8 cellular contexts compared by ENCODE assay signal in the genomic region with DNA sequence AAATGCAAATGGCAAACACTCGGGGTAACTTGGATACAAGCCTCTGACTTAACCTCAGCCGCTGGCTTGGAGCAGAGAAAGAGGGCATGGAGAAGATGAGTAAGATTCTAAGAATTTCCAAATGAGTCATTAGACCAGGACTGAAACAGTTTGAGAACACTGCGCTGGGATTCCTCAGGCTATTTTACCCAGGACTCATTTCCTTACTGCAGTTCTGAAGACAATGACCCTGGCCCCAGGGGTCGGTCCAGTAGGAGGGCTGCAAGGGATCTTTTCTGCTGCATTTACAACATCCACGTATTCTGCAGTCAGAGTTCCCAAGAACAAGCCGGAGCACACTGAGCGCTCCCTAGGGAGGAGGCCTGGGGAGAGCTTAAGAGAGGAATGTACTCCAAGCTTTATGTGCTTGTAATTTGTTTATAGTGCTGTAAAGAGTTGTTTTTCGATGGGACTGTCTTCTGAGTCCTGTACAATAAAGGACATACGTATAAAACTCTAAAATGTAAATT. TPM values are rescaled to one million over a fixed set of nuclear protein-coding genes. Genes with fewer than 3 reads are reported as not detected.
A peak's percentile ranks its signal among the peaks of the same experiment; 100 is the strongest.
DNase-seq lines count a peak whose midpoint lies in the region; ATAC-seq and TF ChIP-seq lines count a peak whose summit lies in the region.

No MANE protein-coding gene starts in this region.

- no peaks in the 10 kb centered on the region for H3K9me3 ChIP-seq in esophagus muscularis mucosa
- no peaks in the 10 kb centered on the region for H3K9me3 ChIP-seq in neural cell (ENCODE audit: low read length)

- peaks cover 35 to 47% (median 41%) of the 10 kb centered on the region in 4 donors for H3K4me1 ChIP-seq in esophagus muscularis mucosa

- no peaks in the 10 kb centered on the region for H3K79me2 ChIP-seq in neural cell (replicated peaks; ENCODE audit: insufficient read depth, low read length)

- no peak for ATAC-seq in stimulated activated memory B cell treated with anti-CD40 and anti-IgM and Interleukin-4, amounts not matched to agents 10 μg/mL and 1 μg/mL and 100 μg/mL, for 72 hours

- H3K27me3 ChIP-seq in esophagus muscularis mucosa (no peaks in the 10 kb centered on the region), neural cell (ENCODE audit: insufficient read depth, low read depth, low read length) (no peaks in the 10 kb centered on the region)

- H3F3A ChIP-seq in neural cell (ENCODE audit: insufficient read depth, low read length, poor library complexity, severe bottlenecking): no peaks in the 10 kb centered on the region

- intact Hi-C loops in esophagus muscularis mucosa (cut with DNase I): no loop called here
- intact Hi-C loops in activated CD4-positive, alpha-beta T cell treated with anti-CD3 and anti-CD28 coated beads, Interleukin-2, amount 10 ng/mL, durations not matched to agents 24 days and 14 days (cut with micrococcal nuclease): no loop called here

- no peak overlapping the region for H3K9ac ChIP-seq in neural cell (ENCODE audit: low read length)

- no peaks in the 10 kb centered on the region for H4K20me1 ChIP-seq in neural cell (ENCODE audit: insufficient read depth)

- TF ChIP-seq POLR2A in esophagus muscularis mucosa (IDR thresholded peaks at IDR 0.05; ENCODE audit: low read depth): no peak

- TF ChIP-seq RAD21 in neural cell (conservative IDR thresholded peaks at IDR 0.05): no peak

- no peak overlapping the region for H3K4me2 ChIP-seq in neural cell (ENCODE audit: low read length)

- TF ChIP-seq EP300 in esophagus muscularis mucosa (IDR thresholded peaks at IDR 0.05): no peak
- no peak for TF ChIP-seq EP300 in neural cell (conservative IDR thresholded peaks at IDR 0.05; ENCODE audit: poor library complexity, severe bottlenecking)

- H3K4me1 Mint-ChIP-seq in activated CD4-positive, alpha-beta T cell treated with anti-CD3 and anti-CD28 coated beads, Interleukin-2, amount 10 ng/mL, durations not matched to agents 24 days and 14 days: no peaks in the 10 kb centered on the region
- no peaks in the 10 kb centered on the region for H3K4me1 Mint-ChIP-seq in stimulated activated memory B cell treated with anti-CD40 and anti-IgM and Interleukin-4, amounts not matched to agents 10 μg/mL and 1 μg/mL and 100 μg/mL, for 72 hours

- no peak overlapping the region for H3K27ac Mint-ChIP-seq in activated CD4-positive, alpha-beta T cell treated with anti-CD3 and anti-CD28 coated beads, Interleukin-2, amount 10 ng/mL, durations not matched to agents 24 days and 14 days
- no peak overlapping the region for H3K27ac Mint-ChIP-seq in stimulated activated memory B cell treated with anti-CD40 and anti-IgM and Interleukin-4, amounts not matched to agents 10 μg/mL and 1 μg/mL and 100 μg/mL, for 72 hours

- WGBS in esophagus muscularis mucosa: 18% methylated on average over 8 of the region's 9 CpGs

- no peaks in the 10 kb centered on the region for H3K36me3 Mint-ChIP-seq in activated CD4-positive, alpha-beta T cell treated with anti-CD3 and anti-CD28 coated beads, Interleukin-2, amount 10 ng/mL, durations not matched to agents 24 days and 14 days (ENCODE audit: low read depth)
- H3K36me3 Mint-ChIP-seq in stimulated activated memory B cell treated with anti-CD40 and anti-IgM and Interleukin-4, amounts not matched to agents 10 μg/mL and 1 μg/mL and 100 μg/mL, for 72 hours: no peaks in the 10 kb centered on the region

- no peak for TF ChIP-seq CTCF in AG09309 (IDR thresholded peaks at IDR 0.05; ENCODE audit: control insufficient read depth, insufficient read depth, low read depth, low read length, missing control alignments)
- TF ChIP-seq CTCF in esophagus muscularis mucosa (IDR thresholded peaks at IDR 0.05): no peak
- no peak for TF ChIP-seq CTCF in neural cell (IDR thresholded peaks at IDR 0.05; ENCODE audit: poor library complexity, severe bottlenecking)

- H3K9me3 Mint-ChIP-seq in activated CD4-positive, alpha-beta T cell treated with anti-CD3 and anti-CD28 coated beads, Interleukin-2, amount 10 ng/mL, durations not matched to agents 24 days and 14 days: no peaks in the 10 kb centered on the region
- peaks cover 4% of the 10 kb centered on the region for H3K9me3 Mint-ChIP-seq in stimulated activated memory B cell treated with anti-CD40 and anti-IgM and Interleukin-4, amounts not matched to agents 10 μg/mL and 1 μg/mL and 100 μg/mL, for 72 hours

- DNase-seq in AG09309 (ENCODE audit: low read depth) (peak; percentile 81), NCI-H526 (lab: John Stamatoyannopoulos, UW) (peak; percentile 20 to 60), esophagus muscularis mucosa (ENCODE audit: extremely low spot score) (no peak), NCI-H2171 treated with DMSO at 0.1 percent for 48 hours (lab: John Stamatoyannopoulos, UW) (no peak)
- no peak for DNase-seq in activated CD4-positive, alpha-beta T cell treated with anti-CD3 and anti-CD28 coated beads, Interleukin-2, amount 10 ng/mL, durations not matched to agents 24 days and 14 days
- no peak for DNase-seq in activated naive CD4-positive, alpha-beta T cell treated with anti-CD3 and anti-CD28 coated beads, Interleukin-2, amount 50 U/mL, for 16 hours

- no peaks in the 10 kb centered on the region for H3K36me3 ChIP-seq in esophagus muscularis mucosa
- no peaks in the 10 kb centered on the region for H3K36me3 ChIP-seq in neural cell (ENCODE audit: insufficient read depth, low read length)

- H3K4me3 ChIP-seq in AG09309 (ENCODE audit: control insufficient read depth, low read depth, low read length): no peak overlapping the region
- no peak overlapping the region for H3K4me3 ChIP-seq in esophagus muscularis mucosa
- peak overlapping the region; percentile 36 for H3K4me3 ChIP-seq in neural cell (ENCODE audit: low read length)

- H3K27ac ChIP-seq in esophagus muscularis mucosa (replicated peaks in 1 of 4): peak overlapping the region; percentile 75 to 80 (median 78)
- H3K27ac ChIP-seq in neural cell (ENCODE audit: low read length): peak overlapping the region; percentile 28

- no peak overlapping the region for H3K4me3 Mint-ChIP-seq in activated CD4-positive, alpha-beta T cell treated with anti-CD3 and anti-CD28 coated beads, Interleukin-2, amount 10 ng/mL, durations not matched to agents 24 days and 14 days
- no peak overlapping the region for H3K4me3 Mint-ChIP-seq in stimulated activated memory B cell treated with anti-CD40 and anti-IgM and Interleukin-4, amounts not matched to agents 10 μg/mL and 1 μg/mL and 100 μg/mL, for 72 hours

- H3K9me2 ChIP-seq in neural cell (ENCODE audit: insufficient read depth, low read length): no peaks in the 10 kb centered on the region

- H2AFZ ChIP-seq in neural cell (ENCODE audit: low read depth, low read length): no peak overlapping the region

- no peaks in the 10 kb centered on the region for H3K27me3 Mint-ChIP-seq in activated CD4-positive, alpha-beta T cell treated with anti-CD3 and anti-CD28 coated beads, Interleukin-2, amount 10 ng/mL, durations not matched to agents 24 days and 14 days
- H3K27me3 Mint-ChIP-seq in stimulated activated memory B cell treated with anti-CD40 and anti-IgM and Interleukin-4, amounts not matched to agents 10 μg/mL and 1 μg/mL and 100 μg/mL, for 72 hours: no peaks in the 10 kb centered on the region

TF ChIP-seq in neural cell, 6 proteins besides CTCF, POLR2A, EP300 and RAD21:
- no peak for TF ChIP-seq MXI1 (conservative IDR thresholded peaks at IDR 0.05; ENCODE audit: poor library complexity, severe bottlenecking)
- TF ChIP-seq, protein P1, sequence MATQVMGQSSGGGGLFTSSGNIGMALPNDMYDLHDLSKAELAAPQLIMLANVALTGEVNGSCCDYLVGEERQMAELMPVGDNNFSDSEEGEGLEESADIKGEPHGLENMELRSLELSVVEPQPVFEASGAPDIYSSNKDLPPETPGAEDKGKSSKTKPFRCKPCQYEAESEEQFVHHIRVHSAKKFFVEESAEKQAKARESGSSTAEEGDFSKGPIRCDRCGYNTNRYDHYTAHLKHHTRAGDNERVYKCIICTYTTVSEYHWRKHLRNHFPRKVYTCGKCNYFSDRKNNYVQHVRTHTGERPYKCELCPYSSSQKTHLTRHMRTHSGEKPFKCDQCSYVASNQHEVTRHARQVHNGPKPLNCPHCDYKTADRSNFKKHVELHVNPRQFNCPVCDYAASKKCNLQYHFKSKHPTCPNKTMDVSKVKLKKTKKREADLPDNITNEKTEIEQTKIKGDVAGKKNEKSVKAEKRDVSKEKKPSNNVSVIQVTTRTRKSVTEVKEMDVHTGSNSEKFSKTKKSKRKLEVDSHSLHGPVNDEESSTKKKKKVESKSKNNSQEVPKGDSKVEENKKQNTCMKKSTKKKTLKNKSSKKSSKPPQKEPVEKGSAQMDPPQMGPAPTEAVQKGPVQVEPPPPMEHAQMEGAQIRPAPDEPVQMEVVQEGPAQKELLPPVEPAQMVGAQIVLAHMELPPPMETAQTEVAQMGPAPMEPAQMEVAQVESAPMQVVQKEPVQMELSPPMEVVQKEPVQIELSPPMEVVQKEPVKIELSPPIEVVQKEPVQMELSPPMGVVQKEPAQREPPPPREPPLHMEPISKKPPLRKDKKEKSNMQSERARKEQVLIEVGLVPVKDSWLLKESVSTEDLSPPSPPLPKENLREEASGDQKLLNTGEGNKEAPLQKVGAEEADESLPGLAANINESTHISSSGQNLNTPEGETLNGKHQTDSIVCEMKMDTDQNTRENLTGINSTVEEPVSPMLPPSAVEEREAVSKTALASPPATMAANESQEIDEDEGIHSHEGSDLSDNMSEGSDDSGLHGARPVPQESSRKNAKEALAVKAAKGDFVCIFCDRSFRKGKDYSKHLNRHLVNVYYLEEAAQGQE (IDR thresholded peaks at IDR 0.05; ENCODE audit: borderline replicate concordance): no peak
- no peak for TF ChIP-seq SMC3 (conservative IDR thresholded peaks at IDR 0.05; ENCODE audit: poor library complexity)

RNA-seq across cellular contexts. Expression of a gene that starts 27.3 kb away (rescaled TPM):
- total RNA-seq in esophagus muscularis mucosa: 1,000 to 10,000 TPM in 3 of 4 donors, 100 to 1,000 TPM in 1; 821 to 1,626 (median 1,353) TPM
- polyA plus RNA-seq in neural cell: 46.0 and 56.1 TPM in 2 replicates
- 136 and 160 TPM in 2 replicates for polyA minus RNA-seq in neural cell
- total RNA-seq in activated CD4-positive, alpha-beta T cell treated with anti-CD3 and anti-CD28 coated beads, Interleukin-2, amount 10 ng/mL, durations not matched to agents 24 days and 14 days: not detected in 2 replicates

Comparison
In these comparisons a context has a peak if more than half of its experiments do, and no peak if none do; other contexts are left out.
1. DNase-seq: peak in AG09309 (single experiment) and NCI-H526 (2 of 2); none in esophagus muscularis mucosa (single experiment), activated CD4-positive, alpha-beta T cell treated with anti-CD3 and anti-CD28 coated beads, Interleukin-2, amount 10 ng/mL, durations not matched to agents 24 days and 14 days (single experiment), activated naive CD4-positive, alpha-beta T cell treated with anti-CD3 and anti-CD28 coated beads, Interleukin-2, amount 50 U/mL, for 16 hours (single experiment) and NCI-H2171 treated with DMSO at 0.1 percent for 48 hours (single experiment).
2. RNA of a gene that starts 27.3 kb away (total RNA-seq): 821 to 1,626 TPM in esophagus muscularis mucosa; not detected in activated CD4-positive, alpha-beta T cell treated with anti-CD3 and anti-CD28 coated beads, Interleukin-2, amount 10 ng/mL, durations not matched to agents 24 days and 14 days; every median in the first group is over 100 times any median in the second.